In the genomic region with DNA sequence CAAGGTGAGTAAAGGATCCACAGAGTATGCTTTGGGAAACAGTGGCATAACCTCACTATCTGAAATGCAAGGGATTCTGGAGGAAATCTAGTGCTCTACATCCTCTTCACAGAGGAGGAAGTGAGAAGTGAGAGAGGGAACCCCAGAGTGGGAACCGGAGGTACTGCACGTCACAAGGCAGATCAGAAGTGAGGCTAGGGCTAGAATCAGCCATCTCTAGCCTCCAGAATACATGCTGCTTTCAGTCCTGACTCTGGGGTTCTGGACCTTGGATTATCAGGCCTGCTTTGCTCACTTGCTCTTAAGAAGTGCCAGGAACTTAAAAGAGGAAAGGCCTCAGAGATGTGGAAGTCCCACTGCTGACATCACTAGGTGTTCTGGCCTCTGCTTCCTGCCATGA, we compare ENCODE assay signal across 1 cellular context.
TF ChIP-seq lines count a peak whose summit lies in the region.

No MANE protein-coding gene starts in this region.

TF ChIP-seq in GM12878, 131 proteins besides CTCF, POLR2A, EP300 and RAD21 (continued from another document):
- TF ChIP-seq IKZF2 (IDR thresholded peaks at IDR 0.05) = peak; percentile 11 to 28; a peak in 1 of 4 replicates
- no peak for TF ChIP-seq SP1 (IDR thresholded peaks at IDR 0.05; ENCODE audit: low read depth, low read length)
- peak; percentile 40; the same call in 1 of the 2 replicates for TF ChIP-seq IKZF1 (conservative IDR thresholded peaks at IDR 0.05)
- no peak for TF ChIP-seq ZNF217 (IDR thresholded peaks at IDR 0.05)
- 0 out of 2 replicates have a peak, but pooled peaks have one; percentile 45 for TF ChIP-seq IRF4 (IDR thresholded peaks at IDR 0.05; ENCODE audit: low read depth, low read length)
- TF ChIP-seq, protein P1, sequence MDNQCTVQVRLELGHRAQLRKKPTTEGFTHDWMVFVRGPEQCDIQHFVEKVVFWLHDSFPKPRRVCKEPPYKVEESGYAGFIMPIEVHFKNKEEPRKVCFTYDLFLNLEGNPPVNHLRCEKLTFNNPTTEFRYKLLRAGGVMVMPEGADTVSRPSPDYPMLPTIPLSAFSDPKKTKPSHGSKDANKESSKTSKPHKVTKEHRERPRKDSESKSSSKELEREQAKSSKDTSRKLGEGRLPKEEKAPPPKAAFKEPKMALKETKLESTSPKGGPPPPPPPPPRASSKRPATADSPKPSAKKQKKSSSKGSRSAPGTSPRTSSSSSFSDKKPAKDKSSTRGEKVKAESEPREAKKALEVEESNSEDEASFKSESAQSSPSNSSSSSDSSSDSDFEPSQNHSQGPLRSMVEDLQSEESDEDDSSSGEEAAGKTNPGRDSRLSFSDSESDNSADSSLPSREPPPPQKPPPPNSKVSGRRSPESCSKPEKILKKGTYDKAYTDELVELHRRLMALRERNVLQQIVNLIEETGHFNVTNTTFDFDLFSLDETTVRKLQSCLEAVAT (IDR thresholded peaks at IDR 0.05) = no peak
- TF ChIP-seq SPI1 (IDR thresholded peaks at IDR 0.05; ENCODE audit: borderline replicate concordance, insufficient read depth, low read depth, low read length) = peak; percentile 87
